Comparison of ENCODE assay signal across 1 cellular context in the genomic region with DNA sequence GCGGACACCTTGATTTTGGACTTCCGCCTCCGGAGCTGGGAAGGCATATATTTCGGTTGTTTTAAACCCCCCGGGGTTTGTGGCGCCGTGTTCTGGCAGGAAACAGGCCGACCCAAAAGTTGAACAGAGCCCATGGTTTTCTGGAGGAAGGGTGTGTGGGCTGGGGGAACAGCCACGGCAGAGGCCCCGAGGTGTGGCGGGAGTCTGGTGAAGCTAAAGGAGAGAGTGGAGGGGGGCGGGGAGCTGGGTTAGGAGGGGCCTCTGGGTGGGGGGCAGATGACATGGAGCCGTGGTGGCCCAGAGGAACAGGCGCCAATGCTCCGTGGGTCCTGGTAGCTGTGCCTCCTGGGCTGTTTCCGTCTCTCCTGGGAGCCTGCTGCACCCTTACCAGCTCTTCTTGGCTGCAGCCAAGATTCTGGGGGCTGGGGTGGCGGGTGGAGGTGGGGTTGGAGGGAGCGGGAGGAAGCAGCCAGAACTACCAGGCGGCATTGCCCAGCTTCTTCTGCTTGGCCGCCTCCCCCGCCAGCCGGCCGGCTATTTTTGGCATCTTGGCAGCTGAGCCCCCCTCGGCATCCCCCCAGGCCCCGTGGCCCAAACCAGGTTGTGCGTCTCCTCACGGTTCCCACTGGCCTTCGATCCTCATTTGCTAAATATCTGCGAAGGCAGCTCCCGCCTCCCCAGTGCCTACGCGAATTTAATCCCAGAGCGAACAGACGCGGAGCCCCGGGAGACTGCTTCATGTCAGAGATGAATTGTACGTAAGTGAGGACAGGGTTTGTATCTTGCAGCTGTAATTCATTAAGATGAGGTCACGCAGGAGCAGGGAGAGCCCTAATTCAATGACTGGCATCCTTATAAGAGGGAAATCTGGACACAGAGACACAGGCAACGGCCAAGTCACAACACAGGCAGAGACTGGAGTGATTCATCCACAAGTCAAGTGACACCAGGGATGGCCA.
A peak's percentile ranks its signal among the peaks of the same experiment; 100 is the strongest.
TF ChIP-seq lines count a peak whose summit lies in the region.

No MANE protein-coding gene starts in this region.

TF ChIP-seq in SK-N-SH, 30 proteins besides CTCF, POLR2A, EP300 and RAD21:
- TF ChIP-seq, protein P1, sequence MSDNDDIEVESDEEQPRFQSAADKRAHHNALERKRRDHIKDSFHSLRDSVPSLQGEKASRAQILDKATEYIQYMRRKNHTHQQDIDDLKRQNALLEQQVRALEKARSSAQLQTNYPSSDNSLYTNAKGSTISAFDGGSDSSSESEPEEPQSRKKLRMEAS (IDR thresholded peaks at IDR 0.05; ENCODE audit: low read depth): no peak
- no peak; the same call in 1 of the 2 replicates for TF ChIP-seq JUND (IDR thresholded peaks at IDR 0.05)
- no peak for TF ChIP-seq SMC3 (IDR thresholded peaks at IDR 0.05; ENCODE audit: low read depth, low read length)
- TF ChIP-seq CHD2 (IDR thresholded peaks at IDR 0.05; ENCODE audit: low read length, partially characterized antibody): peak; percentile 70
- TF ChIP-seq, protein P2, sequence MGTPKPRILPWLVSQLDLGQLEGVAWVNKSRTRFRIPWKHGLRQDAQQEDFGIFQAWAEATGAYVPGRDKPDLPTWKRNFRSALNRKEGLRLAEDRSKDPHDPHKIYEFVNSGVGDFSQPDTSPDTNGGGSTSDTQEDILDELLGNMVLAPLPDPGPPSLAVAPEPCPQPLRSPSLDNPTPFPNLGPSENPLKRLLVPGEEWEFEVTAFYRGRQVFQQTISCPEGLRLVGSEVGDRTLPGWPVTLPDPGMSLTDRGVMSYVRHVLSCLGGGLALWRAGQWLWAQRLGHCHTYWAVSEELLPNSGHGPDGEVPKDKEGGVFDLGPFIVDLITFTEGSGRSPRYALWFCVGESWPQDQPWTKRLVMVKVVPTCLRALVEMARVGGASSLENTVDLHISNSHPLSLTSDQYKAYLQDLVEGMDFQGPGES (IDR thresholded peaks at IDR 0.05; ENCODE audit: low read depth, low read length): no peak
- no peak for TF ChIP-seq TEAD4 (IDR thresholded peaks at IDR 0.05; ENCODE audit: borderline replicate concordance, insufficient read depth)
- TF ChIP-seq SIN3A (IDR thresholded peaks at IDR 0.05; ENCODE audit: borderline replicate concordance, low read depth, low read length): peak; percentile 72; the same call in 1 of the 2 replicates
- no peak for TF ChIP-seq ELF1 (IDR thresholded peaks at IDR 0.05)
- TF ChIP-seq RXRA (IDR thresholded peaks at IDR 0.05; ENCODE audit: borderline replicate concordance, low read depth): peak; percentile 80; the same call in 1 of the 2 replicates
- TF ChIP-seq, protein P3, sequence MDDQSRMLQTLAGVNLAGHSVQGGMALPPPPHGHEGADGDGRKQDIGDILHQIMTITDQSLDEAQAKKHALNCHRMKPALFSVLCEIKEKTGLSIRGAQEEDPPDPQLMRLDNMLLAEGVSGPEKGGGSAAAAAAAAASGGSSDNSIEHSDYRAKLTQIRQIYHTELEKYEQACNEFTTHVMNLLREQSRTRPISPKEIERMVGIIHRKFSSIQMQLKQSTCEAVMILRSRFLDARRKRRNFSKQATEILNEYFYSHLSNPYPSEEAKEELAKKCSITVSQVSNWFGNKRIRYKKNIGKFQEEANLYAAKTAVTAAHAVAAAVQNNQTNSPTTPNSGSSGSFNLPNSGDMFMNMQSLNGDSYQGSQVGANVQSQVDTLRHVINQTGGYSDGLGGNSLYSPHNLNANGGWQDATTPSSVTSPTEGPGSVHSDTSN (IDR thresholded peaks at IDR 0.05): peak; percentile 93
- TF ChIP-seq, protein P4, sequence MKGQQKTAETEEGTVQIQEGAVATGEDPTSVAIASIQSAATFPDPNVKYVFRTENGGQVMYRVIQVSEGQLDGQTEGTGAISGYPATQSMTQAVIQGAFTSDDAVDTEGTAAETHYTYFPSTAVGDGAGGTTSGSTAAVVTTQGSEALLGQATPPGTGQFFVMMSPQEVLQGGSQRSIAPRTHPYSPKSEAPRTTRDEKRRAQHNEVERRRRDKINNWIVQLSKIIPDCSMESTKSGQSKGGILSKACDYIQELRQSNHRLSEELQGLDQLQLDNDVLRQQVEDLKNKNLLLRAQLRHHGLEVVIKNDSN (IDR thresholded peaks at IDR 0.05; ENCODE audit: borderline replicate concordance, low read depth): no peak; the same call in 1 of the 2 replicates
- peak; percentile 95 for TF ChIP-seq RCOR1 (IDR thresholded peaks at IDR 0.05; ENCODE audit: low read length)
- peak; percentile 61 for TF ChIP-seq GATA2 (CRISPR knock-in tag; IDR thresholded peaks at IDR 0.05)
- no peak for TF ChIP-seq EZH2phosphoT487 (IDR thresholded peaks at IDR 0.05; ENCODE audit: borderline replicate concordance, low read depth)
- peak; percentile 99 for TF ChIP-seq TCF12 (IDR thresholded peaks at IDR 0.05)
- peak; percentile 57 for TF ChIP-seq NFIC (IDR thresholded peaks at IDR 0.05; ENCODE audit: borderline replicate concordance)
- TF ChIP-seq MXI1 (IDR thresholded peaks at IDR 0.05; ENCODE audit: low read depth, low read length): 0 out of 2 replicates have a peak, but pooled peaks have one; percentile 21
- no peak for TF ChIP-seq FOSL2 (IDR thresholded peaks at IDR 0.05; ENCODE audit: borderline replicate concordance, low read depth)
- no peak for TF ChIP-seq FOXM1 (IDR thresholded peaks at IDR 0.05; ENCODE audit: low read depth)
- peak; percentile 49; the same call in 1 of the 2 replicates for TF ChIP-seq MEF2A (IDR thresholded peaks at IDR 0.05; ENCODE audit: borderline replicate concordance, low read depth)
- TF ChIP-seq, protein P5, sequence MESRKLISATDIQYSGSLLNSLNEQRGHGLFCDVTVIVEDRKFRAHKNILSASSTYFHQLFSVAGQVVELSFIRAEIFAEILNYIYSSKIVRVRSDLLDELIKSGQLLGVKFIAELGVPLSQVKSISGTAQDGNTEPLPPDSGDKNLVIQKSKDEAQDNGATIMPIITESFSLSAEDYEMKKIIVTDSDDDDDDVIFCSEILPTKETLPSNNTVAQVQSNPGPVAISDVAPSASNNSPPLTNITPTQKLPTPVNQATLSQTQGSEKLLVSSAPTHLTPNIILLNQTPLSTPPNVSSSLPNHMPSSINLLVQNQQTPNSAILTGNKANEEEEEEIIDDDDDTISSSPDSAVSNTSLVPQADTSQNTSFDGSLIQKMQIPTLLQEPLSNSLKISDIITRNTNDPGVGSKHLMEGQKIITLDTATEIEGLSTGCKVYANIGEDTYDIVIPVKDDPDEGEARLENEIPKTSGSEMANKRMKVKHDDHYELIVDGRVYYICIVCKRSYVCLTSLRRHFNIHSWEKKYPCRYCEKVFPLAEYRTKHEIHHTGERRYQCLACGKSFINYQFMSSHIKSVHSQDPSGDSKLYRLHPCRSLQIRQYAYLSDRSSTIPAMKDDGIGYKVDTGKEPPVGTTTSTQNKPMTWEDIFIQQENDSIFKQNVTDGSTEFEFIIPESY (IDR thresholded peaks at IDR 0.05; ENCODE audit: borderline replicate concordance, low read depth): peak; percentile 60; the same call in 1 of the 2 replicates
- no peak for TF ChIP-seq TAF1 (IDR thresholded peaks at IDR 0.05; ENCODE audit: borderline replicate concordance, low read depth, low read length)
- TF ChIP-seq NRF1 (IDR thresholded peaks at IDR 0.05; ENCODE audit: low read depth, low read length): no peak
- TF ChIP-seq, protein P6, sequence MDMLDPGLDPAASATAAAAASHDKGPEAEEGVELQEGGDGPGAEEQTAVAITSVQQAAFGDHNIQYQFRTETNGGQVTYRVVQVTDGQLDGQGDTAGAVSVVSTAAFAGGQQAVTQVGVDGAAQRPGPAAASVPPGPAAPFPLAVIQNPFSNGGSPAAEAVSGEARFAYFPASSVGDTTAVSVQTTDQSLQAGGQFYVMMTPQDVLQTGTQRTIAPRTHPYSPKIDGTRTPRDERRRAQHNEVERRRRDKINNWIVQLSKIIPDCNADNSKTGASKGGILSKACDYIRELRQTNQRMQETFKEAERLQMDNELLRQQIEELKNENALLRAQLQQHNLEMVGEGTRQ (IDR thresholded peaks at IDR 0.05; ENCODE audit: borderline replicate concordance, low read depth, low read length): no peak
- TF ChIP-seq, protein P7, sequence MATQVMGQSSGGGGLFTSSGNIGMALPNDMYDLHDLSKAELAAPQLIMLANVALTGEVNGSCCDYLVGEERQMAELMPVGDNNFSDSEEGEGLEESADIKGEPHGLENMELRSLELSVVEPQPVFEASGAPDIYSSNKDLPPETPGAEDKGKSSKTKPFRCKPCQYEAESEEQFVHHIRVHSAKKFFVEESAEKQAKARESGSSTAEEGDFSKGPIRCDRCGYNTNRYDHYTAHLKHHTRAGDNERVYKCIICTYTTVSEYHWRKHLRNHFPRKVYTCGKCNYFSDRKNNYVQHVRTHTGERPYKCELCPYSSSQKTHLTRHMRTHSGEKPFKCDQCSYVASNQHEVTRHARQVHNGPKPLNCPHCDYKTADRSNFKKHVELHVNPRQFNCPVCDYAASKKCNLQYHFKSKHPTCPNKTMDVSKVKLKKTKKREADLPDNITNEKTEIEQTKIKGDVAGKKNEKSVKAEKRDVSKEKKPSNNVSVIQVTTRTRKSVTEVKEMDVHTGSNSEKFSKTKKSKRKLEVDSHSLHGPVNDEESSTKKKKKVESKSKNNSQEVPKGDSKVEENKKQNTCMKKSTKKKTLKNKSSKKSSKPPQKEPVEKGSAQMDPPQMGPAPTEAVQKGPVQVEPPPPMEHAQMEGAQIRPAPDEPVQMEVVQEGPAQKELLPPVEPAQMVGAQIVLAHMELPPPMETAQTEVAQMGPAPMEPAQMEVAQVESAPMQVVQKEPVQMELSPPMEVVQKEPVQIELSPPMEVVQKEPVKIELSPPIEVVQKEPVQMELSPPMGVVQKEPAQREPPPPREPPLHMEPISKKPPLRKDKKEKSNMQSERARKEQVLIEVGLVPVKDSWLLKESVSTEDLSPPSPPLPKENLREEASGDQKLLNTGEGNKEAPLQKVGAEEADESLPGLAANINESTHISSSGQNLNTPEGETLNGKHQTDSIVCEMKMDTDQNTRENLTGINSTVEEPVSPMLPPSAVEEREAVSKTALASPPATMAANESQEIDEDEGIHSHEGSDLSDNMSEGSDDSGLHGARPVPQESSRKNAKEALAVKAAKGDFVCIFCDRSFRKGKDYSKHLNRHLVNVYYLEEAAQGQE (IDR thresholded peaks at IDR 0.05; ENCODE audit: low read depth, low read length): peak; percentile 43; the same call in 1 of the 2 replicates
- TF ChIP-seq FOXJ3 (CRISPR knock-in tag; IDR thresholded peaks at IDR 0.05): peak; percentile 90
- no peak for TF ChIP-seq RFX5 (IDR thresholded peaks at IDR 0.05; ENCODE audit: low read length)
- no peak for TF ChIP-seq GABPA (IDR thresholded peaks at IDR 0.05; ENCODE audit: low read depth)
- TF ChIP-seq YY1 (IDR thresholded peaks at IDR 0.05; ENCODE audit: low read depth): no peak
- peak; percentile 92 for TF ChIP-seq POLR2AphosphoS5 (IDR thresholded peaks at IDR 0.05; ENCODE audit: low read depth, low read length)
